In the genomic region with DNA sequence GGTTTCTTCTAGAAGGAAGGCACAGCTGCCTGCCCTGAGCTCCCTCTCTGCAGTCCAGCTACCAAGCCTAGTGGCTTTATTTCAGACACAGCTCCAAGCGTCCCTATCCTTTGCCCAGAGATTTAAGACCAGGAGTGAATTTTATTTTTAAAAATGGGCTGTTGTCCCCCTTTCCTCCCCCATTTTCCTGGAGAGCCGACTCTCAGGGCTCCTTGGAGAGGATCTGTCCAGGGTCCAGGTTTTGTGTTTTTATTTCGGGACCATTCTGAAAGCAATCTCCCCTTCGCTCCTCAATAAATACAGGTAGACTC, we compare ENCODE assay signal across 1 cellular context.
TF ChIP-seq lines count a peak whose summit lies in the region.

No MANE protein-coding gene starts in this region.

TF ChIP-seq in endothelial cell of umbilical vein, 7 proteins besides CTCF, POLR2A, EP300 and RAD21:
- no peak for TF ChIP-seq MAX (IDR thresholded peaks at IDR 0.05; ENCODE audit: insufficient read depth, insufficient read length)
- TF ChIP-seq JUN (IDR thresholded peaks at IDR 0.05; ENCODE audit: borderline replicate concordance, insufficient read depth, insufficient read length, low read depth) = no peak
- TF ChIP-seq FOS (IDR thresholded peaks at IDR 0.05; ENCODE audit: borderline replicate concordance, insufficient read depth, low read length) = no peak
- TF ChIP-seq GATA2 (IDR thresholded peaks at IDR 0.05; ENCODE audit: insufficient read depth, insufficient read length, low read depth, low read length) = no peak
- no peak for TF ChIP-seq MYC (IDR thresholded peaks at IDR 0.05; ENCODE audit: low read depth, low read length)
- no peak for TF ChIP-seq POLR2AphosphoS5 (IDR thresholded peaks at IDR 0.05; ENCODE audit: insufficient read depth, low read depth, low read length)
- TF ChIP-seq EZH2 (IDR thresholded peaks at IDR 0.05; ENCODE audit: borderline replicate concordance, low read depth, low read length, severe bottlenecking) = no peak
